In genomic region chr3:158100681-158101080, GRCh38 we compare ENCODE assay signal across 2 cellular contexts.
TF ChIP-seq lines count a peak whose summit lies in the region.

No MANE protein-coding gene starts in this region.

TF ChIP-seq in GM23338, 12 proteins besides CTCF, POLR2A, EP300 and RAD21:
- TF ChIP-seq EZH2phosphoT487 (IDR thresholded peaks at IDR 0.05; ENCODE audit: unreplicated experiment) (no peak), ZNF331 (CRISPR knock-in tag; IDR thresholded peaks at IDR 0.05; ENCODE audit: low read depth) (no peak), ZNF114 (CRISPR knock-in tag; IDR thresholded peaks at IDR 0.05) (no peak), REST (IDR thresholded peaks at IDR 0.05; ENCODE audit: unreplicated experiment) (no peak), CREB1 (CRISPR knock-in tag; IDR thresholded peaks at IDR 0.05; ENCODE audit: low read depth) (no peak), NANOG (IDR thresholded peaks at IDR 0.05; ENCODE audit: borderline replicate concordance) (no peak), ZNF462 (CRISPR knock-in tag; IDR thresholded peaks at IDR 0.05) (no peak), STAT1 (IDR thresholded peaks at IDR 0.05; ENCODE audit: unreplicated experiment) (no peak)

TF ChIP-seq in K562, 482 proteins besides CTCF, POLR2A, EP300 and RAD21:
- TF ChIP-seq SREBF2 (CRISPR knock-in tag; IDR thresholded peaks at IDR 0.05) (no peak), CBX5 (IDR thresholded peaks at IDR 0.05; ENCODE audit: borderline replicate concordance, low read depth) (no peak)
